Comparison of ENCODE assay signal across 18 cellular contexts in the genomic region with DNA sequence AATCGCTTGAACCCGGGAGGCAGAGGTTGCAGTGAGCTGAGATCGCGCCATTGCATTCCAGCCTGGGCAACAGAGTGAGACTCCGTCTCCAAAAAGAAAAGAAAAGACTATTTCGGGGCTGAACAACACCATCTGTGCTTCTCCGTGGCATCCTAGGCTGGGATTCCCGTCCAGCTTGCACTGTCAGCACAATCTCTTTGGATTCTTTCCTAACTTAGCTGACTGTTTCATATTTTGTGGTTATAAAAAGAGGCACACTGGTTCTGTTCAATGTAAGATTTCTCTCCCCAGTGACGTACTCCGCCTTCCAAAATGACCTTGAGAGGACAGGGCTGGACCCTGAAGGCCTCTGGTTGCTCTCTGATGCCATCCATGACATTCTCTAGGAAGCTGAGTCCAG. TPM values are rescaled to one million over a fixed set of nuclear protein-coding genes. Genes with fewer than 3 reads are reported as not detected.
"Had no signal": no experiment of that assay in that cellular context is flagged by ENCODE, and none has a peak within 500 bp of the region (broad histone marks: within the 10 kb centered on the region; RNA-seq: fewer than 3 reads in every experiment).

No MANE protein-coding gene starts in this region.

- H3K4me1 ChIP-seq: psoas muscle had no signal

- H3K9me3 ChIP-seq: heart right ventricle, psoas muscle had no signal

- ATAC-seq: heart right ventricle, psoas muscle, sciatic nerve had no signal

- H3K27ac Mint-ChIP-seq: mesothelial cell of epicardium had no signal

- H3K4me3 Mint-ChIP-seq: mesothelial cell of epicardium had no signal

- H3K4me3 ChIP-seq: heart right ventricle, psoas muscle had no signal

- H3K27ac ChIP-seq: brain microvascular endothelial cell, heart right ventricle, psoas muscle had no signal

- H3K9me3 Mint-ChIP-seq: mesothelial cell of epicardium had no signal

- DNase-seq: activated CD4-positive, alpha-beta T cell treated with anti-CD3 and anti-CD28 coated beads, Interleukin-2, amount 50 U/mL, for 4 hours; activated CD4-positive, CD25-positive, alpha-beta regulatory T cell treated with anti-CD3 and anti-CD28 coated beads, Interleukin-2, amount 50 U/mL, for 72 hours; activated naive CD4-positive, alpha-beta T cell treated with anti-CD3 and anti-CD28 coated beads, Interleukin-2, amount 50 U/mL, for 16 hours; activated T-cell treated with anti-CD3 and anti-CD28 coated beads, Interleukin-2, amount 50 U/mL, for 1 hour; amniotic stem cell; brain microvascular endothelial cell; dermis blood vessel endothelial cell; heart right ventricle; psoas muscle; stimulated activated naive CD4-positive, alpha-beta T cell treated with Interleukin-2 at 50 U/mL for 16 hours had no signal

- H3K27me3 ChIP-seq: brain microvascular endothelial cell, heart right ventricle had no signal

RNA-seq across cellular contexts. Expression of gene MOGAT3, which starts 25.9 kb away (rescaled TPM):
- total RNA-seq: cerebellum, dermis blood vessel endothelial cell, frontal cortex, heart right ventricle, kidney epithelial cell, mesothelial cell of epicardium, psoas muscle, sciatic nerve, temporal lobe, urinary bladder had no signal
- polyA plus RNA-seq: esophagus, heart right ventricle, psoas muscle, urinary bladder had no signal
